Comparison of ENCODE assay signal across 30 cellular contexts in the genomic region with DNA sequence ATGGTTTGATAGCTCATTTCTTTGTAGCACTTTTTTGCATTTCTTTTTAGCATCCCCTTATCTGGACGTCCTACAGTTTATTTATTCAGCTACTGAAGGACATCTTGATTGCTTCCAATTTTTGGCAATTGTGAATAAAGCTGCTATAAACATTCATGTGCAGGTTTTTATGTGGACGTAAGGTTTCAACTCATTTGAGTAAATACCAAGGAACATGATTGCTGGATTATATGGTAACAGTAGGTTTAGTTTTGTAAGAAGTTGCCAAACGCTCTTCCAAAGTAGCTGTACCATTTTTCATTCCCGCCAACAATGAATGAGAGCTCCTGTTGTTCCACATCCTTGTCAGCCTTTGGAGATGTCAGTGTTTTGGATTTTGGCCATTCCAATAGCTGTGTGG.
"Had no signal": no experiment of that assay in that cellular context is flagged by ENCODE, and none has a peak within 500 bp of the region (broad histone marks: within the 10 kb centered on the region; RNA-seq: fewer than 3 reads in every experiment).

No MANE protein-coding gene starts in this region.

- ATAC-seq: activated naive CD4-positive, alpha-beta T cell treated with anti-CD3 and anti-CD28 coated beads, Interleukin-2, amount 50 U/mL, for 72 hours; activated naive CD8-positive, alpha-beta T cell treated with anti-CD3 and anti-CD28 coated beads, Interleukin-2, amount 50 U/mL, for 24 hours; activated T-cell treated with anti-CD3 and anti-CD28 coated beads, Interleukin-2, amount 50 U/mL, for 4 hours; activated T-cell treated with anti-CD3 and anti-CD28 coated beads, Interleukin-2, amount 50 U/mL, for 72 hours; activated T-helper 17 cell treated with anti-CD3 and anti-CD28 coated beads, Interleukin-2, amount 50 U/mL, for 72 hours; body of pancreas had no signal

- H3K4me3 ChIP-seq: adrenal gland, ascending aorta, body of pancreas, breast epithelium, cardiac muscle cell had no signal

- DNase-seq: activated effector memory CD4-positive, alpha-beta T cell treated with anti-CD3 and anti-CD28 coated beads, Interleukin-2, amount 50 U/mL, for 16 hours; activated effector memory CD4-positive, alpha-beta T cell treated with Interleukin-2 at 50 U/mL for 16 hours; activated gamma-delta T cell; activated gamma-delta T cell treated with Interleukin-2 at 50 U/mL for 16 hours; activated naive CD4-positive, alpha-beta T cell; activated naive CD4-positive, alpha-beta T cell treated with anti-CD3 and anti-CD28 coated beads for 36 hours; activated naive CD4-positive, alpha-beta T cell treated with anti-CD3 and anti-CD28 coated beads, Interleukin-2, amount 10 ng/mL, durations not matched to agents 7 days and 5 days; activated naive CD4-positive, alpha-beta T cell treated with Interleukin-2 at 50 U/mL for 16 hours; activated naive CD8-positive, alpha-beta T cell treated with anti-CD3 and anti-CD28 coated beads for 36 hours; activated naive CD8-positive, alpha-beta T cell treated with anti-CD3 and anti-CD28 coated beads, Interleukin-2, amount 10 ng/mL, durations not matched to agents 7 days and 5 days; activated naive CD8-positive, alpha-beta T cell treated with anti-CD3 and anti-CD28 coated beads, Interleukin-2, amount 50 U/mL, for 24 hours; activated T-cell treated with anti-CD3 and anti-CD28 coated beads, Interleukin-2, amount 50 U/mL, for 24 hours; activated T-cell treated with anti-CD3 and anti-CD28 coated beads, Interleukin-2, amount 50 U/mL, for 4 hours; activated T-cell treated with anti-CD3 and anti-CD28 coated beads, Interleukin-2, amount 50 U/mL, for 48 hours; activated T-cell treated with anti-CD3 and anti-CD28 coated beads, Interleukin-2, amount 50 U/mL, for 72 hours; adrenal gland; amniotic stem cell; amygdala; anterior cingulate cortex; aorta; body of pancreas; brain microvascular endothelial cell; caudate nucleus; central memory CD4-positive, alpha-beta T cell; cerebellar nuclear complex had no signal

- H3K27ac ChIP-seq: adrenal gland, ascending aorta, body of pancreas, brain microvascular endothelial cell, breast epithelium, cardiac muscle cell had no signal
